ENCODE assay signal across 20 cellular contexts in genomic region chr11:20309626-20310025, GRCh38. TPM values are rescaled to one million over a fixed set of nuclear protein-coding genes. Genes with fewer than 3 reads are reported as not detected.
DNase-seq lines count a peak whose midpoint lies in the region; ATAC-seq and TF ChIP-seq lines count a peak whose summit lies in the region.
"Had no signal": no experiment of that assay in that cellular context is flagged by ENCODE, and none has a peak within 500 bp of the region (broad histone marks: within the 10 kb centered on the region; RNA-seq: fewer than 3 reads in every experiment).

No MANE protein-coding gene starts in this region.

- H2AFZ ChIP-seq in neural progenitor cell (replicated peaks) = no peak overlapping the region

- DNase-seq in GM12865 (ENCODE audit: low read depth) (peak; percentile 7), dorsolateral prefrontal cortex (no peak), neural progenitor cell (ENCODE audit: low spot score) (no peak), BE2C (no peak), MV-4-11 (lab: John Stamatoyannopoulos, UW) (no peak)
- no peak for DNase-seq in naive thymus-derived CD8-positive, alpha-beta T cell
- DNase-seq: 8988T; ACHN; Caco-2; CD4-positive, CD25-positive, alpha-beta regulatory T cell; CD8-positive, alpha-beta T cell; DMS153; DND-41; GOT3; HFFc6 had no signal

- H3K4me1 ChIP-seq in neural progenitor cell (peaks cover 51% of the 10 kb centered on the region), BE2C (no peaks in the 10 kb centered on the region)
- H3K4me1 ChIP-seq: A549, BLaER1, Caco-2, HAP-1 had no signal

- no peak overlapping the region for H3K27ac Mint-ChIP-seq in neural progenitor cell
- H3K27ac Mint-ChIP-seq in naive thymus-derived CD8-positive, alpha-beta T cell = no peak overlapping the region
- H3K27ac Mint-ChIP-seq: CD4-positive, CD25-positive, alpha-beta regulatory T cell; CD8-positive, alpha-beta T cell; HFFc6 had no signal

- POLR2A ChIA-PET in naive thymus-derived CD8-positive, alpha-beta T cell (lab: Charles Lee) = no interaction called here

- H3K36me3 ChIP-seq in neural progenitor cell (no peaks in the 10 kb centered on the region), BE2C (no peaks in the 10 kb centered on the region)
- H3K36me3 ChIP-seq: BLaER1, HAP-1 had no signal

- H3F3A ChIP-seq in neural progenitor cell (ENCODE audit: low read depth) = peaks cover 43% of the 10 kb centered on the region

- H3K4me3 ChIP-seq in GM12865 (ENCODE audit: low read depth, low read length) (no peak overlapping the region), dorsolateral prefrontal cortex (no peak overlapping the region), neural progenitor cell (no peak overlapping the region), BE2C (ENCODE audit: low read depth, low read length) (no peak overlapping the region)
- H3K4me3 ChIP-seq: A549, BLaER1, HAP-1 had no signal

- intact Hi-C loops in dorsolateral prefrontal cortex (cut with DNase I) = no loop called here

- H3K27me3 Mint-ChIP-seq in neural progenitor cell (ENCODE audit: insufficient read depth, low read depth) = peaks cover 23% of the 10 kb centered on the region
- peaks cover 2 to 34% (median 7%) of the 10 kb centered on the region in 5 donors for H3K27me3 Mint-ChIP-seq in naive thymus-derived CD8-positive, alpha-beta T cell

- H3K27me3 ChIP-seq in dorsolateral prefrontal cortex (peaks cover 0 to 17% (median 0%) of the 10 kb centered on the region in 45 donors), neural progenitor cell (no peaks in the 10 kb centered on the region), BE2C (no peaks in the 10 kb centered on the region)
- H3K27me3 ChIP-seq: BLaER1 had no signal

- H3K27ac ChIP-seq in dorsolateral prefrontal cortex = peak overlapping the region in 33 of 59 donors; percentile 1 to 86 (median 72)
- peak overlapping the region; percentile 75 for H3K27ac ChIP-seq in neural progenitor cell
- H3K27ac ChIP-seq: A549, BLaER1, C4-2B had no signal

- TF ChIP-seq CTCF in GM12865 (IDR thresholded peaks at IDR 0.05; ENCODE audit: insufficient read depth, low read depth, low read length, missing control alignments) = no peak
- no peak for TF ChIP-seq CTCF in dorsolateral prefrontal cortex (IDR thresholded peaks at IDR 0.05 in 54 of 56, conservative IDR thresholded peaks at IDR 0.05 in 2 of 56; ENCODE audit: low read depth in 1 of 56, partially characterized antibody in 56 of 56)
- no peak for TF ChIP-seq CTCF in neural progenitor cell (IDR thresholded peaks at IDR 0.05)
- TF ChIP-seq CTCF in BE2C (IDR thresholded peaks at IDR 0.05; ENCODE audit: low read depth, low read length) = no peak

- H3K9ac ChIP-seq in neural progenitor cell = no peak overlapping the region
- H3K9ac ChIP-seq: BLaER1 had no signal

- H3K9me3 ChIP-seq in neural progenitor cell (ENCODE audit: low read depth) = no peaks in the 10 kb centered on the region
- H3K9me3 ChIP-seq in BE2C = no peaks in the 10 kb centered on the region
- H3K9me3 ChIP-seq: A549, BLaER1, Caco-2, HAP-1 had no signal

- no peaks in the 10 kb centered on the region for H3K36me3 Mint-ChIP-seq in neural progenitor cell
- no peaks in the 10 kb centered on the region for H3K36me3 Mint-ChIP-seq in naive thymus-derived CD8-positive, alpha-beta T cell
- H3K36me3 Mint-ChIP-seq: CD4-positive, CD25-positive, alpha-beta regulatory T cell; CD8-positive, alpha-beta T cell had no signal

- H3K4me2 ChIP-seq in neural progenitor cell = peak overlapping the region; percentile 58
- H3K4me2 ChIP-seq: A549, BLaER1 had no signal

- peaks cover 13% of the 10 kb centered on the region for H3K4me1 Mint-ChIP-seq in neural progenitor cell
- no peaks in the 10 kb centered on the region for H3K4me1 Mint-ChIP-seq in naive thymus-derived CD8-positive, alpha-beta T cell
- H3K4me1 Mint-ChIP-seq: CD4-positive, CD25-positive, alpha-beta regulatory T cell had no signal

- ATAC-seq in HG03280 (IDR thresholded peaks at IDR 0.05; ENCODE audit: unreplicated experiment) = peak; percentile 63
- no peak for ATAC-seq in naive thymus-derived CD8-positive, alpha-beta T cell
- ATAC-seq: A549; CD8-positive, alpha-beta T cell had no signal

- H4K20me1 ChIP-seq in neural progenitor cell (ENCODE audit: low read depth) = no peaks in the 10 kb centered on the region
- H4K20me1 ChIP-seq: BLaER1 had no signal

- no peaks in the 10 kb centered on the region for H3K9me3 Mint-ChIP-seq in neural progenitor cell
- H3K9me3 Mint-ChIP-seq in naive thymus-derived CD8-positive, alpha-beta T cell = no peaks in the 10 kb centered on the region
- H3K9me3 Mint-ChIP-seq: CD4-positive, CD25-positive, alpha-beta regulatory T cell; CD8-positive, alpha-beta T cell; HFFc6 had no signal

- no peaks in the 10 kb centered on the region for H3K79me2 ChIP-seq in neural progenitor cell (ENCODE audit: low read depth)

- no peak overlapping the region for H3K4me3 Mint-ChIP-seq in neural progenitor cell
- no peak overlapping the region for H3K4me3 Mint-ChIP-seq in naive thymus-derived CD8-positive, alpha-beta T cell
- H3K4me3 Mint-ChIP-seq: CD4-positive, CD25-positive, alpha-beta regulatory T cell; CD8-positive, alpha-beta T cell; HFFc6 had no signal

RNA-seq across cellular contexts. Expression of gene HTATIP2, which starts 53.9 kb away (rescaled TPM):
- total RNA-seq in dorsolateral prefrontal cortex = 10 to 100 TPM; 12.7 to 59.9 (median 25.5) TPM
- total RNA-seq in neural progenitor cell (ENCODE audit: low replicate concordance) = 18.3 and 25.3 TPM in 2 replicates
- total RNA-seq in naive thymus-derived CD8-positive, alpha-beta T cell = 10 to 100 TPM; 44.0 to 47.0 TPM
- polyA plus RNA-seq in naive thymus-derived CD8-positive, alpha-beta T cell = 10 to 100 TPM; 52.8 to 54.4 (median 53.0) TPM
- polyA plus RNA-seq in BE2C (2012; ENCODE audit: insufficient read depth, insufficient read length, low read depth) = 14.5 TPM
